1 cellular context compared by ENCODE assay signal in the genomic region with DNA sequence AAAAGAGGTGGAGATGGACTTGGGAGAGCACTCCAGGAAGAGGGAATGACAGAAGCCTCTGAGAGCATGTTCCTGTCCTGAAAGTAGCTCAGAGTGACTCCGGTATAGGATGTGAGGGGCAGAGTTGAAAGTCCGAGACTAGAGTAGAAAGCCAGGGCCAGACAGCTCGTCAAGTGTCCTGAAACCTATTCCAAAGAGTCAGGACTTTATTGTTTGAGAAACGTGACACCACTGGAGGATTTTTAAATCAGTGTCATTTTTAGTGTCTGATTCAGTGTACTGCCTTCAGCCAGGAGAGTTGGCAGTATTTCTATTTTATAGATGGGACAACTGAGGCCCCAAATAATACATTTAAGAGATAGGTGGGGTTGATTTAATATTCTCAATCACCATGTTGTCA.
TF ChIP-seq lines count a peak whose summit lies in the region.

No MANE protein-coding gene starts in this region.

TF ChIP-seq in GM23338, 12 proteins besides CTCF, POLR2A, EP300 and RAD21 (continued from another document):
- TF ChIP-seq, protein P1, sequence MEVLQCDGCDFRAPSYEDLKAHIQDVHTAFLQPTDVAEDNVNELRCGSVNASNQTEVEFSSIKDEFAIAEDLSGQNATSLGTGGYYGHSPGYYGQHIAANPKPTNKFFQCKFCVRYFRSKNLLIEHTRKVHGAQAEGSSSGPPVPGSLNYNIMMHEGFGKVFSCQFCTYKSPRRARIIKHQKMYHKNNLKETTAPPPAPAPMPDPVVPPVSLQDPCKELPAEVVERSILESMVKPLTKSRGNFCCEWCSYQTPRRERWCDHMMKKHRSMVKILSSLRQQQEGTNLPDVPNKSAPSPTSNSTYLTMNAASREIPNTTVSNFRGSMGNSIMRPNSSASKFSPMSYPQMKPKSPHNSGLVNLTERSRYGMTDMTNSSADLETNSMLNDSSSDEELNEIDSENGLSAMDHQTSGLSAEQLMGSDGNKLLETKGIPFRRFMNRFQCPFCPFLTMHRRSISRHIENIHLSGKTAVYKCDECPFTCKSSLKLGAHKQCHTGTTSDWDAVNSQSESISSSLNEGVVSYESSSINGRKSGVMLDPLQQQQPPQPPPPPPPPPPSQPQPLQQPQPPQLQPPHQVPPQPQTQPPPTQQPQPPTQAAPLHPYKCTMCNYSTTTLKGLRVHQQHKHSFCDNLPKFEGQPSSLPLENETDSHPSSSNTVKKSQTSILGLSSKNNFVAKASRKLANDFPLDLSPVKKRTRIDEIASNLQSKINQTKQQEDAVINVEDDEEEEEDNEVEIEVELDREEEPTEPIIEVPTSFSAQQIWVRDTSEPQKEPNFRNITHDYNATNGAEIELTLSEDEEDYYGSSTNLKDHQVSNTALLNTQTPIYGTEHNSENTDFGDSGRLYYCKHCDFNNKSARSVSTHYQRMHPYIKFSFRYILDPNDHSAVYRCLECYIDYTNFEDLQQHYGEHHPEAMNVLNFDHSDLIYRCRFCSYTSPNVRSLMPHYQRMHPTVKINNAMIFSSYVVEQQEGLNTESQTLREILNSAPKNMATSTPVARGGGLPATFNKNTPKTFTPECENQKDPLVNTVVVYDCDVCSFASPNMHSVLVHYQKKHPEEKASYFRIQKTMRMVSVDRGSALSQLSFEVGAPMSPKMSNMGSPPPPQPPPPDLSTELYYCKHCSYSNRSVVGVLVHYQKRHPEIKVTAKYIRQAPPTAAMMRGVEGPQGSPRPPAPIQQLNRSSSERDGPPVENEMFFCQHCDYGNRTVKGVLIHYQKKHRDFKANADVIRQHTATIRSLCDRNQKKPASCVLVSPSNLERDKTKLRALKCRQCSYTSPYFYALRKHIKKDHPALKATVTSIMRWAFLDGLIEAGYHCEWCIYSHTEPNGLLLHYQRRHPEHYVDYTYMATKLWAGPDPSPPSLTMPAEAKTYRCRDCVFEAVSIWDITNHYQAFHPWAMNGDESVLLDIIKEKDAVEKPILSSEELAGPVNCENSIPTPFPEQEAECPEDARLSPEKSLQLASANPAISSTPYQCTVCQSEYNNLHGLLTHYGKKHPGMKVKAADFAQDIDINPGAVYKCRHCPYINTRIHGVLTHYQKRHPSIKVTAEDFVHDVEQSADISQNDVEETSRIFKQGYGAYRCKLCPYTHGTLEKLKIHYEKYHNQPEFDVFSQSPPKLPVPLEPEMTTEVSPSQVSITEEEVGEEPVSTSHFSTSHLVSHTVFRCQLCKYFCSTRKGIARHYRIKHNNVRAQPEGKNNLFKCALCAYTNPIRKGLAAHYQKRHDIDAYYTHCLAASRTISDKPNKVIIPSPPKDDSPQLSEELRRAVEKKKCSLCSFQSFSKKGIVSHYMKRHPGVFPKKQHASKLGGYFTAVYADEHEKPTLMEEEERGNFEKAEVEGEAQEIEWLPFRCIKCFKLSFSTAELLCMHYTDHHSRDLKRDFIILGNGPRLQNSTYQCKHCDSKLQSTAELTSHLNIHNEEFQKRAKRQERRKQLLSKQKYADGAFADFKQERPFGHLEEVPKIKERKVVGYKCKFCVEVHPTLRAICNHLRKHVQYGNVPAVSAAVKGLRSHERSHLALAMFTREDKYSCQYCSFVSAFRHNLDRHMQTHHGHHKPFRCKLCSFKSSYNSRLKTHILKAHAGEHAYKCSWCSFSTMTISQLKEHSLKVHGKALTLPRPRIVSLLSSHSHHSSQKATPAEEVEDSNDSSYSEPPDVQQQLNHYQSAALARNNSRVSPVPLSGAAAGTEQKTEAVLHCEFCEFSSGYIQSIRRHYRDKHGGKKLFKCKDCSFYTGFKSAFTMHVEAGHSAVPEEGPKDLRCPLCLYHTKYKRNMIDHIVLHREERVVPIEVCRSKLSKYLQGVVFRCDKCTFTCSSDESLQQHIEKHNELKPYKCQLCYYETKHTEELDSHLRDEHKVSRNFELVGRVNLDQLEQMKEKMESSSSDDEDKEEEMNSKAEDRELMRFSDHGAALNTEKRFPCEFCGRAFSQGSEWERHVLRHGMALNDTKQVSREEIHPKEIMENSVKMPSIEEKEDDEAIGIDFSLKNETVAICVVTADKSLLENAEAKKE (CRISPR knock-in tag; IDR thresholded peaks at IDR 0.05), result no peak
- TF ChIP-seq, protein P2, sequence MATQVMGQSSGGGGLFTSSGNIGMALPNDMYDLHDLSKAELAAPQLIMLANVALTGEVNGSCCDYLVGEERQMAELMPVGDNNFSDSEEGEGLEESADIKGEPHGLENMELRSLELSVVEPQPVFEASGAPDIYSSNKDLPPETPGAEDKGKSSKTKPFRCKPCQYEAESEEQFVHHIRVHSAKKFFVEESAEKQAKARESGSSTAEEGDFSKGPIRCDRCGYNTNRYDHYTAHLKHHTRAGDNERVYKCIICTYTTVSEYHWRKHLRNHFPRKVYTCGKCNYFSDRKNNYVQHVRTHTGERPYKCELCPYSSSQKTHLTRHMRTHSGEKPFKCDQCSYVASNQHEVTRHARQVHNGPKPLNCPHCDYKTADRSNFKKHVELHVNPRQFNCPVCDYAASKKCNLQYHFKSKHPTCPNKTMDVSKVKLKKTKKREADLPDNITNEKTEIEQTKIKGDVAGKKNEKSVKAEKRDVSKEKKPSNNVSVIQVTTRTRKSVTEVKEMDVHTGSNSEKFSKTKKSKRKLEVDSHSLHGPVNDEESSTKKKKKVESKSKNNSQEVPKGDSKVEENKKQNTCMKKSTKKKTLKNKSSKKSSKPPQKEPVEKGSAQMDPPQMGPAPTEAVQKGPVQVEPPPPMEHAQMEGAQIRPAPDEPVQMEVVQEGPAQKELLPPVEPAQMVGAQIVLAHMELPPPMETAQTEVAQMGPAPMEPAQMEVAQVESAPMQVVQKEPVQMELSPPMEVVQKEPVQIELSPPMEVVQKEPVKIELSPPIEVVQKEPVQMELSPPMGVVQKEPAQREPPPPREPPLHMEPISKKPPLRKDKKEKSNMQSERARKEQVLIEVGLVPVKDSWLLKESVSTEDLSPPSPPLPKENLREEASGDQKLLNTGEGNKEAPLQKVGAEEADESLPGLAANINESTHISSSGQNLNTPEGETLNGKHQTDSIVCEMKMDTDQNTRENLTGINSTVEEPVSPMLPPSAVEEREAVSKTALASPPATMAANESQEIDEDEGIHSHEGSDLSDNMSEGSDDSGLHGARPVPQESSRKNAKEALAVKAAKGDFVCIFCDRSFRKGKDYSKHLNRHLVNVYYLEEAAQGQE (IDR thresholded peaks at IDR 0.05; ENCODE audit: unreplicated experiment), result no peak
- no peak for TF ChIP-seq ZNF331 (CRISPR knock-in tag; IDR thresholded peaks at IDR 0.05; ENCODE audit: low read depth)
- TF ChIP-seq STAT1 (IDR thresholded peaks at IDR 0.05; ENCODE audit: unreplicated experiment), result no peak
- TF ChIP-seq CREB1 (CRISPR knock-in tag; IDR thresholded peaks at IDR 0.05; ENCODE audit: low read depth), result no peak
- no peak for TF ChIP-seq EZH2 (IDR thresholded peaks at IDR 0.05; ENCODE audit: low read depth, unreplicated experiment)
- no peak for TF ChIP-seq NANOG (IDR thresholded peaks at IDR 0.05; ENCODE audit: borderline replicate concordance)
- TF ChIP-seq, protein P3, sequence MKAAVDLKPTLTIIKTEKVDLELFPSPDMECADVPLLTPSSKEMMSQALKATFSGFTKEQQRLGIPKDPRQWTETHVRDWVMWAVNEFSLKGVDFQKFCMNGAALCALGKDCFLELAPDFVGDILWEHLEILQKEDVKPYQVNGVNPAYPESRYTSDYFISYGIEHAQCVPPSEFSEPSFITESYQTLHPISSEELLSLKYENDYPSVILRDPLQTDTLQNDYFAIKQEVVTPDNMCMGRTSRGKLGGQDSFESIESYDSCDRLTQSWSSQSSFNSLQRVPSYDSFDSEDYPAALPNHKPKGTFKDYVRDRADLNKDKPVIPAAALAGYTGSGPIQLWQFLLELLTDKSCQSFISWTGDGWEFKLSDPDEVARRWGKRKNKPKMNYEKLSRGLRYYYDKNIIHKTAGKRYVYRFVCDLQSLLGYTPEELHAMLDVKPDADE (IDR thresholded peaks at IDR 0.05), result no peak
- no peak for TF ChIP-seq POLR2AphosphoS5 (IDR thresholded peaks at IDR 0.05; ENCODE audit: low read depth)
